ENCODE assay signal across 8 cellular contexts in the genomic region with DNA sequence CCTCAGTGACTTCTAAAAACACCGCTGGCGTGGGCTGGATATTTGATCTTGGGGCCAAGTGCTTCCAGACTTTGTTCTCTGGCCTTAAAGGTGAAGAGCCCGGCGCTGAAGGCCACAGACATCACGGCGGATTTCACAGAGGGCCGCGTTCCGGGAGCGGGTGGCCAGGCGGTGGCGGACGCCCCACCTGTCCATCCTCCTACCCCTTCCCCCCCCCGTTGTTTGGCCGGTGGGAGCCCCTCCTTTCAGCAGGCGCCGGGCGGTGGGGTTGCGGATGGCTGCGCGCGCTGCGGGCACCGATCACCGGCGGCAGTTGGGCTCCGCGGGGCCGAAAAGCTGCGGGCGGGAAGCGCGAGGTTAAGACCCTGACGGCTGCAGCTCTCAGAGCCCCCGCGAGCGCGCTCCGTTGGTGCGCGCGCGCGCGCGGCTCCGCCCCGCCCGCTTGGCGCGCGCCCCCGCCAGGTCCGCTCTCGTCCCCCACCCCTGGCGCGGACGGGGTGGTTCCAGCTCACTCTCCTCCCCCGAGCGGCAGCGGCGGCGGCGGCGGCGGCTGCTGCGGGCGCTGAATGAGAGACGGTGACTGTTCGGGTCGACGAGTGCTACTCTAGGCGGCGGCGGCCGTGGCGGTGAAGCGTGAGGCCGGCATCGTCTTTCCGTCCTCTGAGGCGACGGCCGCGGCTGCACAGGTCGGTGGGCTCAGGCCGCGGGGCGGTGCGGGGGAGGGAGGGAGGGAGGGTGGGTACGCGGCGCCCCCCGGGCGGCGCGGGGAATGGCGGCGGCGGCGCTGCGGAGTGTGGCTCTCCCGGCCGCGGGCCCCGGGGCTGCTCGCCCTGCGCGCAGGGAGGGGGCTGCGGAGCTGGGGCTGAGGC. TPM values are rescaled to one million over a fixed set of nuclear protein-coding genes. Genes with fewer than 3 reads are reported as not detected.
DNase-seq lines count a peak whose midpoint lies in the region; ATAC-seq and TF ChIP-seq lines count a peak whose summit lies in the region.

A gene with protein sequence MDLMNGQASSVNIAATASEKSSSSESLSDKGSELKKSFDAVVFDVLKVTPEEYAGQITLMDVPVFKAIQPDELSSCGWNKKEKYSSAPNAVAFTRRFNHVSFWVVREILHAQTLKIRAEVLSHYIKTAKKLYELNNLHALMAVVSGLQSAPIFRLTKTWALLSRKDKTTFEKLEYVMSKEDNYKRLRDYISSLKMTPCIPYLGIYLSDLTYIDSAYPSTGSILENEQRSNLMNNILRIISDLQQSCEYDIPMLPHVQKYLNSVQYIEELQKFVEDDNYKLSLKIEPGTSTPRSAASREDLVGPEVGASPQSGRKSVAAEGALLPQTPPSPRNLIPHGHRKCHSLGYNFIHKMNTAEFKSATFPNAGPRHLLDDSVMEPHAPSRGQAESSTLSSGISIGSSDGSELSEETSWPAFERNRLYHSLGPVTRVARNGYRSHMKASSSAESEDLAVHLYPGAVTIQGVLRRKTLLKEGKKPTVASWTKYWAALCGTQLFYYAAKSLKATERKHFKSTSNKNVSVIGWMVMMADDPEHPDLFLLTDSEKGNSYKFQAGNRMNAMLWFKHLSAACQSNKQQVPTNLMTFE (plus strand): TSS at position 511 of the 869 bp plus-strand sequence. CDS start 51,521 bp downstream, outside the sequence.

- TF ChIP-seq CTCF in 22Rv1 (IDR thresholded peaks at IDR 0.05), result peak; percentile 38

- DNase-seq in NCI-H2196 treated with DMSO at 0.1 percent for 48 hours (lab: John Stamatoyannopoulos, UW; ENCODE audit: unreplicated experiment), result peak; percentile 65
- DNase-seq in activated CD4-positive, alpha-beta T cell treated with anti-CD3 and anti-CD28 coated beads, Interleukin-2, amount 10 ng/mL, durations not matched to agents 7 days and 5 days, result peak; percentile 76
- peak; percentile 55 for DNase-seq in dedifferentiated amniotic fluid mesenchymal stem cell (ENCODE audit: extremely low spot score)
- DNase-seq in left kidney (ENCODE audit: low read depth, low spot score), result peak; percentile 95
- peak; percentile 62 to 68 for DNase-seq in stimulated activated CD4-positive, alpha-beta T cell treated with anti-CD3 and anti-CD28 coated beads, Interleukin-2, amount 100 ng/mL, for 24 hours

- CTCF ChIA-PET in activated CD4-positive, alpha-beta T cell treated with anti-CD3 and anti-CD28 coated beads, Interleukin-2, amount 10 ng/mL, durations not matched to agents 7 days and 5 days (lab: Charles Lee), result interaction anchor here (0.6 kb wide), 1 partner anchor 643 kb away, joined by 3 read pairs; no protein-coding TSS in a partner anchor

- H3K27me3 Mint-ChIP-seq in activated CD4-positive, alpha-beta T cell treated with anti-CD3 and anti-CD28 coated beads, Interleukin-2, amount 10 ng/mL, durations not matched to agents 7 days and 5 days, result peaks cover 12% of the 10 kb centered on the region

- peak within 1 kb of the TSS; percentile 85 for H3K27ac Mint-ChIP-seq in activated CD4-positive, alpha-beta T cell treated with anti-CD3 and anti-CD28 coated beads, Interleukin-2, amount 10 ng/mL, durations not matched to agents 7 days and 5 days

- POLR2A ChIA-PET in activated CD4-positive, alpha-beta T cell treated with anti-CD3 and anti-CD28 coated beads, Interleukin-2, amount 10 ng/mL, durations not matched to agents 7 days and 5 days (lab: Charles Lee), result no interaction called here

- H3K36me3 Mint-ChIP-seq in activated CD4-positive, alpha-beta T cell treated with anti-CD3 and anti-CD28 coated beads, Interleukin-2, amount 10 ng/mL, durations not matched to agents 7 days and 5 days (ENCODE audit: low read depth), result no peaks in the 10 kb centered on the region

- H3K9me3 Mint-ChIP-seq in activated CD4-positive, alpha-beta T cell treated with anti-CD3 and anti-CD28 coated beads, Interleukin-2, amount 10 ng/mL, durations not matched to agents 7 days and 5 days, result no peaks in the 10 kb centered on the region

- H3K4me1 Mint-ChIP-seq in activated CD4-positive, alpha-beta T cell treated with anti-CD3 and anti-CD28 coated beads, Interleukin-2, amount 10 ng/mL, durations not matched to agents 7 days and 5 days, result peaks cover 13% of the 10 kb centered on the region

- ATAC-seq in GM18519 (IDR thresholded peaks at IDR 0.05; ENCODE audit: low FRiP score, unreplicated experiment), result peak; percentile 37
- ATAC-seq in HG03025 (IDR thresholded peaks at IDR 0.05; ENCODE audit: low FRiP score, unreplicated experiment), result peak; percentile 68

- H3K27ac ChIP-seq in 22Rv1, result peak within 1 kb of the TSS; percentile 96

- peak within 1 kb of the TSS; percentile 79 for H3K4me3 Mint-ChIP-seq in activated CD4-positive, alpha-beta T cell treated with anti-CD3 and anti-CD28 coated beads, Interleukin-2, amount 10 ng/mL, durations not matched to agents 7 days and 5 days

RNA-seq across cellular contexts. Expression of the gene that starts here (rescaled TPM):
- total RNA-seq in activated CD4-positive, alpha-beta T cell treated with anti-CD3 and anti-CD28 coated beads, Interleukin-2, amount 10 ng/mL, durations not matched to agents 7 days and 5 days, result 1 to 10 TPM; 3.5 to 5.5 TPM

Comparison
In these comparisons a context has a peak if more than half of its experiments do, and no peak if none do; other contexts are left out.
1. Peak in every context shown above with its lines: DNase-seq, ATAC-seq and H3K27ac ChIP-seq.